Comparison of ENCODE assay signal across 18 cellular contexts in the genomic region with DNA sequence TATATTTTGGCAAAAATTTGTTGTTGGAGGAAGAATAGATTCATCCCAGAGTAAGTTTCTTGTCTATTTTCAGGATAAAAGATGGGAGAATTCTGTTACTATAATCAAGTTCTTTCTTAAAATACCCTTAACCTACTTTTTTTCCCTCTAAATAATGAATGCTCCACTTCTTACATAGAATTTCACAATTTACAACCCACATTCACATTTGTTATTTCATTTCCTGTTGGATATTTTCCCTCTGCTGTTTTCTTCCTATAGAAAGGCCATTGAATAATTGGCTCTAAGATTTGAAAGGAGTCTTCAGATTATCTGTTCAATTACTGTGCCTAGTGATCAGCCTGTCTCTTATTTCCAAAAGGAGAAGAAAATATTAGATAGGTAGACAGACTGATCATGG.
"Had no signal": no experiment of that assay in that cellular context is flagged by ENCODE, and none has a peak within 500 bp of the region (broad histone marks: within the 10 kb centered on the region; RNA-seq: fewer than 3 reads in every experiment).

No MANE protein-coding gene starts in this region.

- H3K27ac ChIP-seq: cardiac muscle cell, upper lobe of right lung had no signal

- H3K36me3 ChIP-seq: cardiac muscle cell, right atrium auricular region, upper lobe of right lung had no signal

- H3K4me3 Mint-ChIP-seq: activated CD4-positive, alpha-beta T cell treated with anti-CD3 and anti-CD28 coated beads, Interleukin-2, amount 10 ng/mL, durations not matched to agents 7 days and 5 days; activated CD8-positive, alpha-beta T cell treated with anti-CD3 and anti-CD28 coated beads, Interleukin-2, amount 10 ng/mL, durations not matched to agents 7 days and 5 days; activated naive CD4-positive, alpha-beta T cell treated with anti-CD3 and anti-CD28 coated beads, Interleukin-2, amount 50 U/mL, for 24 hours; activated T-cell treated with anti-CD3 and anti-CD28 coated beads, Interleukin-2, amount 50 U/mL, for 24 hours; memory B cell; neural crest cell had no signal

- H3K9me3 ChIP-seq: right atrium auricular region, upper lobe of right lung had no signal

- H3K36me3 Mint-ChIP-seq: activated naive CD4-positive, alpha-beta T cell treated with anti-CD3 and anti-CD28 coated beads, Interleukin-2, amount 50 U/mL, for 24 hours; memory B cell had no signal

- H3K27me3 ChIP-seq: cardiac muscle cell, right atrium auricular region, upper lobe of right lung had no signal

- H3K9me3 Mint-ChIP-seq: activated CD4-positive, alpha-beta T cell treated with anti-CD3 and anti-CD28 coated beads, Interleukin-2, amount 10 ng/mL, durations not matched to agents 7 days and 5 days; activated naive CD4-positive, alpha-beta T cell treated with anti-CD3 and anti-CD28 coated beads, Interleukin-2, amount 50 U/mL, for 24 hours; activated T-cell treated with anti-CD3 and anti-CD28 coated beads, Interleukin-2, amount 50 U/mL, for 24 hours; memory B cell; neural crest cell had no signal

- H3K27ac Mint-ChIP-seq: activated CD4-positive, alpha-beta T cell treated with anti-CD3 and anti-CD28 coated beads, Interleukin-2, amount 10 ng/mL, durations not matched to agents 7 days and 5 days; activated CD8-positive, alpha-beta T cell treated with anti-CD3 and anti-CD28 coated beads, Interleukin-2, amount 10 ng/mL, durations not matched to agents 7 days and 5 days; activated naive CD4-positive, alpha-beta T cell treated with anti-CD3 and anti-CD28 coated beads, Interleukin-2, amount 50 U/mL, for 24 hours; activated T-cell treated with anti-CD3 and anti-CD28 coated beads, Interleukin-2, amount 50 U/mL, for 24 hours; memory B cell had no signal

- H3K4me1 ChIP-seq: upper lobe of right lung had no signal

- H3K4me1 Mint-ChIP-seq: activated CD4-positive, alpha-beta T cell treated with anti-CD3 and anti-CD28 coated beads, Interleukin-2, amount 10 ng/mL, durations not matched to agents 7 days and 5 days; activated naive CD4-positive, alpha-beta T cell treated with anti-CD3 and anti-CD28 coated beads, Interleukin-2, amount 50 U/mL, for 24 hours; memory B cell; neural crest cell had no signal

- H3K27me3 Mint-ChIP-seq: progenitor cell of endocrine pancreas had no signal

- H3K4me3 ChIP-seq: cardiac muscle cell, right atrium auricular region, upper lobe of right lung had no signal

- ATAC-seq: activated CD8-positive, alpha-beta T cell treated with anti-CD3 and anti-CD28 coated beads, Interleukin-2, amount 10 ng/mL, durations not matched to agents 7 days and 5 days; upper lobe of right lung had no signal

- DNase-seq: activated CD4-positive, alpha-beta T cell treated with anti-CD3 and anti-CD28 coated beads, Interleukin-2, amount 10 ng/mL, durations not matched to agents 7 days and 5 days; activated CD4-positive, CD25-positive, alpha-beta regulatory T cell; activated CD8-positive, alpha-beta T cell treated with anti-CD3 and anti-CD28 coated beads, Interleukin-2, amount 10 ng/mL, durations not matched to agents 7 days and 5 days; activated effector memory CD4-positive, alpha-beta T cell treated with Interleukin-2 at 50 U/mL for 16 hours; activated T-cell treated with anti-CD3 and anti-CD28 coated beads, Interleukin-2, amount 50 U/mL, for 24 hours; erythroblast; stimulated activated CD4-positive, alpha-beta T cell treated with anti-CD3 and anti-CD28 coated beads, Interleukin-12 subunit alpha, Interleukin-12 subunit beta, amount 100 ng/mL, for 4 hours; stimulated activated CD4-positive, alpha-beta T cell treated with anti-CD3 and anti-CD28 coated beads, Interleukin-1b, Interleukin-23, amount 100 ng/mL, for 48 hours; stimulated activated CD8-positive, alpha-beta memory T cell treated with anti-CD3 and anti-CD28 coated beads, Interleukin-4, amount 100 ng/mL, for 48 hours; stimulated activated naive CD4-positive, alpha-beta T cell; T1000; upper lobe of right lung had no signal
